Comparison of ENCODE assay signal across 20 cellular contexts in genomic region chr16:89007371-89008249, GRCh38. TPM values are rescaled to one million over a fixed set of nuclear protein-coding genes. Genes with fewer than 3 reads are reported as not detected.
A peak's percentile ranks its signal among the peaks of the same experiment; 100 is the strongest.
DNase-seq lines count a peak whose midpoint lies in the region; ATAC-seq and TF ChIP-seq lines count a peak whose summit lies in the region.
"Had no signal": no experiment of that assay in that cellular context is flagged by ENCODE, and none has a peak within 500 bp of the region (broad histone marks: within the 10 kb centered on the region; RNA-seq: fewer than 3 reads in every experiment).

No MANE protein-coding gene starts in this region.

- peaks cover 0 to 18% of the 10 kb centered on the region in 2 donors for H3K4me1 ChIP-seq in right atrium auricular region
- H3K4me1 ChIP-seq in right lobe of liver = no peaks in the 10 kb centered on the region
- H3K4me1 ChIP-seq in tibial artery = no peaks in the 10 kb centered on the region

- H3K9me3 ChIP-seq in right atrium auricular region (no peaks in the 10 kb centered on the region), right lobe of liver (no peaks in the 10 kb centered on the region), tibial artery (no peaks in the 10 kb centered on the region)
- H3K9me3 ChIP-seq: BE2C had no signal

- no peak overlapping the region for H3K27ac Mint-ChIP-seq in WTC11
- H3K27ac Mint-ChIP-seq: CD8-positive, alpha-beta T cell had no signal

- ATAC-seq in Right ventricle myocardium inferior (no peak), WTC11 (peak; percentile 60), right lobe of liver (no peak), HG03280 (IDR thresholded peaks at IDR 0.05; ENCODE audit: unreplicated experiment) (no peak)
- ATAC-seq: CD8-positive, alpha-beta T cell; PC-3 had no signal

- DNase-seq in Right ventricle myocardium inferior (ENCODE audit: missing footprints) (peak; percentile 60), right atrium auricular region (ENCODE audit: low spot score) (no peak), WTC11 (ENCODE audit: low spot score) (no peak), right lobe of liver (peak in 2 of 3 donors; percentile 5 to 23), tibial artery (peak; percentile 6 to 52), dermis blood vessel endothelial cell (no peak), SK-N-DZ (ENCODE audit: low spot score) (no peak)
- DNase-seq: CD8-positive, alpha-beta T cell; HCEC 1CT; NCI-H1048; NCI-H1436 treated with DMSO at 0.1 percent for 48 hours; NCI-H2081; NCI-H748 treated with DMSO at 0.1 percent for 48 hours; PC-3 had no signal

- intact Hi-C loops in Right ventricle myocardium inferior (cut with DNase I) = no loop called here
- intact Hi-C loops in right lobe of liver (cut with DNase I) = no loop called here
- intact Hi-C loops in tibial artery (cut with DNase I; ENCODE audit: low total_unique reads) = no loop called here

- no peaks in the 10 kb centered on the region for H3K36me3 Mint-ChIP-seq in WTC11
- H3K36me3 Mint-ChIP-seq: CD8-positive, alpha-beta T cell had no signal

- CTCF ChIA-PET in WTC11 (lab: Charles Lee) = no interaction called here

- no peak for TF ChIP-seq POLR2A in right lobe of liver (IDR thresholded peaks at IDR 0.05)

- H3K4me1 Mint-ChIP-seq in WTC11 = peaks cover 3% of the 10 kb centered on the region; the same call in 1 of the 2 replicates

- H3K27ac ChIP-seq in right atrium auricular region = no peak overlapping the region
- no peak overlapping the region for H3K27ac ChIP-seq in right lobe of liver
- H3K27ac ChIP-seq in tibial artery = no peak overlapping the region
- H3K27ac ChIP-seq: 22Rv1, SK-N-MC had no signal

- H3K4me3 ChIP-seq in right atrium auricular region (no peak overlapping the region), right lobe of liver (no peak overlapping the region), tibial artery (no peak overlapping the region)
- H3K4me3 ChIP-seq: SK-N-MC had no signal

- WGBS in right lobe of liver (ENCODE audit: insufficient coverage, low coverage, low lambda C conversion rate, missing lambda C conversion rate) = 4% methylated on average over 4 of the region's 9 CpGs

- peaks cover 6% of the 10 kb centered on the region for H3K9me3 Mint-ChIP-seq in WTC11
- H3K9me3 Mint-ChIP-seq: CD8-positive, alpha-beta T cell had no signal

- no peak overlapping the region for H3K4me3 Mint-ChIP-seq in WTC11
- H3K4me3 Mint-ChIP-seq: CD8-positive, alpha-beta T cell had no signal

- H3K27me3 ChIP-seq in right atrium auricular region (no peaks in the 10 kb centered on the region), right lobe of liver (no peaks in the 10 kb centered on the region), tibial artery (peaks cover 0 to 57% of the 10 kb centered on the region in 2 donors)

- no peaks in the 10 kb centered on the region for H3K36me3 ChIP-seq in right atrium auricular region
- no peaks in the 10 kb centered on the region for H3K36me3 ChIP-seq in right lobe of liver
- no peaks in the 10 kb centered on the region for H3K36me3 ChIP-seq in tibial artery
- H3K36me3 ChIP-seq: BE2C had no signal

- POLR2A ChIA-PET in WTC11 (lab: Charles Lee) = no interaction called here

- peaks cover 8% of the 10 kb centered on the region for H3K27me3 Mint-ChIP-seq in WTC11 (ENCODE audit: low read depth)

- no peak for TF ChIP-seq CTCF in right atrium auricular region (IDR thresholded peaks at IDR 0.05)
- no peak for TF ChIP-seq CTCF in WTC11 (IDR thresholded peaks at IDR 0.05)
- TF ChIP-seq CTCF in right lobe of liver (IDR thresholded peaks at IDR 0.05) = no peak
- no peak for TF ChIP-seq CTCF in tibial artery (IDR thresholded peaks at IDR 0.05)

TF ChIP-seq in WTC11, 78 proteins besides CTCF, POLR2A, EP300 and RAD21:
- TF ChIP-seq ZNF425 (CRISPR knock-in tag; conservative IDR thresholded peaks at IDR 0.05) (no peak), NR2C2 (CRISPR knock-in tag; IDR thresholded peaks at IDR 0.05) (no peak), ZNF396 (CRISPR knock-in tag; IDR thresholded peaks at IDR 0.05; ENCODE audit: borderline replicate concordance) (no peak), FOXJ3 (CRISPR knock-in tag; IDR thresholded peaks at IDR 0.05; ENCODE audit: borderline replicate concordance) (no peak), GRHL2 (CRISPR knock-in tag; IDR thresholded peaks at IDR 0.05; ENCODE audit: insufficient replicate concordance, severe bottlenecking) (no peak), FOXK1 (CRISPR knock-in tag; IDR thresholded peaks at IDR 0.05) (no peak), HMGXB4 (CRISPR knock-in tag; IDR thresholded peaks at IDR 0.05) (no peak), ZSCAN18 (CRISPR knock-in tag; IDR thresholded peaks at IDR 0.05) (no peak)

RNA-seq across cellular contexts. Expression of gene CBFA2T3, which starts 30.6 kb away (rescaled TPM):
- 11.1 TPM for total RNA-seq in Right ventricle myocardium inferior
- 1 to 10 TPM; 1.1 to 2.6 TPM for total RNA-seq in right atrium auricular region
- total RNA-seq in WTC11 (2021) = 1.9 to 2.8 TPM (median 2.6 TPM) in 3 replicates
- 1 to 10 TPM; 2.5 to 9.8 (median 4.2) TPM for total RNA-seq in right lobe of liver
- total RNA-seq in dermis blood vessel endothelial cell = 0.14 TPM in 1 of 2 replicates, not detected in the other
- polyA plus RNA-seq in SK-N-DZ (2014; cell fraction: cytosol; rRNA removed) = not detected in 2 replicates
- polyA plus RNA-seq in SK-N-DZ (2014; cell fraction: nucleus; rRNA removed) = 0.24 and 0.28 TPM in 2 replicates
- total RNA-seq: MCF 10A, NCI-H460, PC-3 had no signal

Comparison
In these comparisons a context has a peak if more than half of its experiments do, and no peak if none do; other contexts are left out.
1. DNase-seq: peak in Right ventricle myocardium inferior (single experiment), right lobe of liver (2 of 3) and tibial artery (2 of 2); none in right atrium auricular region (single experiment), WTC11 (single experiment), dermis blood vessel endothelial cell (single experiment) and SK-N-DZ (single experiment).